Comparison of ENCODE assay signal across 26 cellular contexts in genomic region chr3:33364060-33364459, GRCh38.
DNase-seq lines count a peak whose midpoint lies in the region; FAIRE-seq and TF ChIP-seq lines count a peak whose summit lies in the region.
"Had no signal": no experiment of that assay in that cellular context is flagged by ENCODE, and none has a peak within 500 bp of the region (broad histone marks: within the 10 kb centered on the region; RNA-seq: fewer than 3 reads in every experiment).

No MANE protein-coding gene starts in this region.

- H3K9me3 ChIP-seq in Loucy (ENCODE audit: insufficient read depth, low read depth, low read length) (no peaks in the 10 kb centered on the region), astrocyte (ENCODE audit: insufficient read depth, low read depth, low read length) (no peaks in the 10 kb centered on the region), smooth muscle cell (replicated peaks; ENCODE audit: low read depth) (no peaks in the 10 kb centered on the region)
- H3K9me3 ChIP-seq: SK-N-SH had no signal

- H3K27me3 ChIP-seq in Loucy (ENCODE audit: insufficient read depth, low read length, poor library complexity, severe bottlenecking), result no peaks in the 10 kb centered on the region
- no peaks in the 10 kb centered on the region for H3K27me3 ChIP-seq in astrocyte (ENCODE audit: insufficient read depth, low read length)
- H3K27me3 ChIP-seq in smooth muscle cell (ENCODE audit: low read depth), result no peaks in the 10 kb centered on the region

- H3K27ac ChIP-seq in astrocyte (ENCODE audit: low read depth, low read length) (no peak overlapping the region), smooth muscle cell (ENCODE audit: low read depth) (peak overlapping the region; percentile 34)
- H3K27ac ChIP-seq: RWPE1 had no signal

- peaks cover 2% of the 10 kb centered on the region for H3K36me3 Mint-ChIP-seq in astrocyte (ENCODE audit: low read depth, unreplicated experiment)
- H3K36me3 Mint-ChIP-seq: IgD-negative memory B cell had no signal

- H3K4me2 ChIP-seq in Loucy (ENCODE audit: low read depth, low read length, poor library complexity, severe bottlenecking), result no peak overlapping the region
- H3K4me2 ChIP-seq in astrocyte (ENCODE audit: low read length), result peak overlapping the region; percentile 15
- peak overlapping the region; percentile 61 for H3K4me2 ChIP-seq in smooth muscle cell
- H3K4me2 ChIP-seq: SK-N-SH had no signal

- FAIRE-seq in H54 (lab: Jason Lieb, UNC) (peak; percentile 83), astrocyte (lab: Jason Lieb, UNC) (no peak)
- FAIRE-seq: GM12892 had no signal

- H3K4me1 ChIP-seq in Loucy (ENCODE audit: insufficient read depth, low read length, poor library complexity, severe bottlenecking) (no peaks in the 10 kb centered on the region), astrocyte (ENCODE audit: insufficient read depth, low read length) (peaks cover 15% of the 10 kb centered on the region), smooth muscle cell (ENCODE audit: low read depth) (peaks cover 4% of the 10 kb centered on the region)

- H3K9me3 Mint-ChIP-seq in astrocyte (ENCODE audit: unreplicated experiment), result no peaks in the 10 kb centered on the region
- H3K9me3 Mint-ChIP-seq: H9, HFFc6, IgD-negative memory B cell had no signal

- no peaks in the 10 kb centered on the region for H3K9me2 ChIP-seq in Loucy (replicated peaks; ENCODE audit: low read depth, low read length)
- H3K9me2 ChIP-seq: SK-N-SH had no signal

- no peak overlapping the region for H3K9ac ChIP-seq in Loucy (ENCODE audit: low read depth, low read length, poor library complexity, severe bottlenecking)
- H3K9ac ChIP-seq in astrocyte (ENCODE audit: low read length), result no peak overlapping the region
- H3K9ac ChIP-seq in smooth muscle cell (ENCODE audit: low read depth), result no peak overlapping the region
- H3K9ac ChIP-seq: SK-N-SH had no signal

- H3K4me3 Mint-ChIP-seq in astrocyte (ENCODE audit: unreplicated experiment), result no peak overlapping the region
- H3K4me3 Mint-ChIP-seq: H9, HFFc6, IgD-negative memory B cell, T-helper 17 cell had no signal

- peaks cover 17% of the 10 kb centered on the region for H3K4me1 Mint-ChIP-seq in astrocyte (ENCODE audit: low read depth, unreplicated experiment)
- H3K4me1 Mint-ChIP-seq: IgD-negative memory B cell had no signal

- H2AFZ ChIP-seq in Loucy (ENCODE audit: low read length) (0 out of 2 replicates have a peak overlapping the region, but pooled peaks have one; percentile 19), astrocyte (ENCODE audit: low read depth, low read length) (no peak overlapping the region), smooth muscle cell (ENCODE audit: low read depth) (no peak overlapping the region)

- no peaks in the 10 kb centered on the region for H3K27me3 Mint-ChIP-seq in astrocyte (ENCODE audit: low read depth, unreplicated experiment)

- H3K27ac Mint-ChIP-seq in astrocyte (ENCODE audit: unreplicated experiment), result peak overlapping the region; percentile 66
- H3K27ac Mint-ChIP-seq: IgD-negative memory B cell, T-helper 17 cell had no signal

- TF ChIP-seq POLR2A in H54 (IDR thresholded peaks at IDR 0.05; ENCODE audit: low read depth, low read length), result no peak

- H3K79me2 ChIP-seq in Loucy (ENCODE audit: insufficient read depth, low read length), result no peaks in the 10 kb centered on the region
- no peaks in the 10 kb centered on the region for H3K79me2 ChIP-seq in astrocyte (ENCODE audit: insufficient read depth, low read length)
- no peaks in the 10 kb centered on the region for H3K79me2 ChIP-seq in smooth muscle cell (ENCODE audit: low read depth)

- no peak overlapping the region for H3K4me3 ChIP-seq in Loucy (ENCODE audit: low read length, poor library complexity, severe bottlenecking)
- H3K4me3 ChIP-seq in astrocyte (ENCODE audit: insufficient read depth, low read depth, low read length), result no peak overlapping the region
- no peak overlapping the region for H3K4me3 ChIP-seq in smooth muscle cell

- H3K36me3 ChIP-seq in Loucy (ENCODE audit: insufficient read depth, low read length) (no peaks in the 10 kb centered on the region), astrocyte (ENCODE audit: insufficient read depth, low read length) (no peaks in the 10 kb centered on the region), smooth muscle cell (ENCODE audit: low read depth) (peaks cover 5% of the 10 kb centered on the region)

- TF ChIP-seq CTCF in Loucy (conservative IDR thresholded peaks at IDR 0.05; ENCODE audit: low read length) (no peak), astrocyte (IDR thresholded peaks at IDR 0.05; ENCODE audit: insufficient read depth, low read depth, low read length) (no peak), smooth muscle cell (IDR thresholded peaks at IDR 0.05; ENCODE audit: borderline replicate concordance, insufficient read depth, poor library complexity, severe bottlenecking) (no peak)

- no peak for DNase-seq in H54 (ENCODE audit: insufficient read length, low spot score)
- DNase-seq in astrocyte (ENCODE audit: low read depth), result no peak
- DNase-seq in smooth muscle cell (lab: John Stamatoyannopoulos, UW; ENCODE audit: unreplicated experiment), result no peak
- DNase-seq in SHP77 treated with DMSO at 0.1 percent for 48 hours (lab: John Stamatoyannopoulos, UW), result no peak
- DNase-seq in germinal center (ENCODE audit: low spot score), result no peak
- DNase-seq in AML-193 (lab: John Stamatoyannopoulos, UW), result no peak
- DNase-seq: ACHN; Calu3; DMS79 treated with DMSO at 0.1 percent for 48 hours; H9; Karpas-422; MV-4-11; NCI-H1105; NCI-H1436 treated with DMSO at 0.1 percent for 48 hours; NCI-H1930; NCI-H2107; NCI-H524; NCI-H748 treated with DMSO at 0.1 percent for 48 hours; NK-92 treated with Interleukin-12 subunit alpha and Interleukin-12 subunit beta, amount 100 ng/mL, for 24 hours; SK-N-SH; T-helper 17 cell had no signal

- no peaks in the 10 kb centered on the region for H4K20me1 ChIP-seq in Loucy (ENCODE audit: insufficient read depth, low read length, poor library complexity, severe bottlenecking)
- peaks cover 5% of the 10 kb centered on the region for H4K20me1 ChIP-seq in astrocyte (ENCODE audit: insufficient read depth, low read length)
- no peaks in the 10 kb centered on the region for H4K20me1 ChIP-seq in smooth muscle cell (ENCODE audit: low read depth)

- H3F3A ChIP-seq in Loucy (ENCODE audit: low read depth), result no peaks in the 10 kb centered on the region
- no peaks in the 10 kb centered on the region for H3F3A ChIP-seq in smooth muscle cell (ENCODE audit: low read depth)
